ENCODE assay signal across 11 cellular contexts in genomic region chr1:20575544-20576056, GRCh38. TPM values are rescaled to one million over a fixed set of nuclear protein-coding genes. Genes with fewer than 3 reads are reported as not detected.
DNase-seq lines count a peak whose midpoint lies in the region; ATAC-seq and TF ChIP-seq lines count a peak whose summit lies in the region.
"Had no signal": no experiment of that assay in that cellular context is flagged by ENCODE, and none has a peak within 500 bp of the region (broad histone marks: within the 10 kb centered on the region; RNA-seq: fewer than 3 reads in every experiment).

No MANE protein-coding gene starts in this region.

- no peak overlapping the region for H2BK15ac ChIP-seq in H9 (ENCODE audit: low read depth, low read length)

- ATAC-seq in left lobe of liver (peak; percentile 22), GM21737 (IDR thresholded peaks at IDR 0.05; ENCODE audit: unreplicated experiment) (no peak)
- peak; percentile 12 for ATAC-seq in stimulated activated memory B cell treated with anti-CD40 and anti-IgM and Interleukin-4, amounts not matched to agents 10 μg/mL and 1 μg/mL and 100 μg/mL, for 72 hours

- H3T11ph ChIP-seq in H9 (ENCODE audit: low read length) = no peak overlapping the region

- no peak overlapping the region for H2BK5ac ChIP-seq in H9 (ENCODE audit: insufficient read length, low read length)

- H3K36me3 Mint-ChIP-seq in H9 (ENCODE audit: insufficient read depth in 1 of 3, low read depth in 3 of 3) = no peaks in the 10 kb centered on the region
- H3K36me3 Mint-ChIP-seq in stimulated activated memory B cell treated with anti-CD40 and anti-IgM and Interleukin-4, amounts not matched to agents 10 μg/mL and 1 μg/mL and 100 μg/mL, for 72 hours = no peaks in the 10 kb centered on the region
- H3K36me3 Mint-ChIP-seq in HFFc6 (ENCODE audit: low read depth) = peaks cover 5% of the 10 kb centered on the region; the same call in 1 of the 2 replicates

- H3K36me3 ChIP-seq in OCI-LY7 (ENCODE audit: insufficient read depth, low read length) = no peaks in the 10 kb centered on the region
- H3K36me3 ChIP-seq: BLaER1 had no signal

- POLR2A ChIA-PET in OCI-LY7 (lab: Charles Lee) = no interaction called here

- no peak overlapping the region for H4K5ac ChIP-seq in H9 (ENCODE audit: insufficient read length, low read depth, low read length)

- no peak overlapping the region for H3K9ac ChIP-seq in H9 (ENCODE audit: extremely low read depth, insufficient read length, low read length)
- H3K9ac ChIP-seq: BLaER1 had no signal

- no peak overlapping the region for H2BK20ac ChIP-seq in H9 (ENCODE audit: low read depth, low read length, poor library complexity, severe bottlenecking)

- H3K4me3 Mint-ChIP-seq in H9 (no peak overlapping the region), HFFc6 (no peak overlapping the region)
- no peak overlapping the region for H3K4me3 Mint-ChIP-seq in stimulated activated memory B cell treated with anti-CD40 and anti-IgM and Interleukin-4, amounts not matched to agents 10 μg/mL and 1 μg/mL and 100 μg/mL, for 72 hours

- H3K18ac ChIP-seq in H9 (ENCODE audit: insufficient read length, low read depth, low read length) = no peak overlapping the region

- H4K20me1 ChIP-seq in H9 (ENCODE audit: control insufficient read depth, insufficient read depth, insufficient read length) (no peaks in the 10 kb centered on the region), OCI-LY7 (ENCODE audit: insufficient read depth, low read length) (no peaks in the 10 kb centered on the region)
- H4K20me1 ChIP-seq: BLaER1 had no signal

- H2BK120ac ChIP-seq in H9 (ENCODE audit: low read depth, low read length, poor library complexity, severe bottlenecking) = no peak overlapping the region

- H3K4me2 ChIP-seq in H9 (ENCODE audit: insufficient read depth, insufficient read length, low read length) = no peak overlapping the region
- no peak overlapping the region for H3K4me2 ChIP-seq in OCI-LY7 (ENCODE audit: low read length)
- H3K4me2 ChIP-seq: BLaER1 had no signal

- H3K27ac ChIP-seq in H9 (ENCODE audit: insufficient read length, low read depth, low read length) (no peak overlapping the region), OCI-LY7 (ENCODE audit: low read depth, low read length, poor library complexity, severe bottlenecking) (no peak overlapping the region)
- H3K27ac ChIP-seq: BLaER1, HL-60 had no signal

- H2AK5ac ChIP-seq in H9 (ENCODE audit: insufficient read length, low read length) = no peak overlapping the region

- no peak overlapping the region for H3K27ac Mint-ChIP-seq in H9
- no peak overlapping the region for H3K27ac Mint-ChIP-seq in stimulated activated memory B cell treated with anti-CD40 and anti-IgM and Interleukin-4, amounts not matched to agents 10 μg/mL and 1 μg/mL and 100 μg/mL, for 72 hours
- no peak overlapping the region; the same call in 1 of the 2 replicates for H3K27ac Mint-ChIP-seq in HFFc6

- no peak overlapping the region for H3K23ac ChIP-seq in H9 (ENCODE audit: insufficient read length, low read depth, low read length)

- H3K27me3 ChIP-seq in H9 (ENCODE audit: insufficient read depth, low read length) = no peaks in the 10 kb centered on the region; the same call in 1 of the 2 replicates
- H3K27me3 ChIP-seq: BLaER1 had no signal

- TF ChIP-seq CTCF in H9 (conservative IDR thresholded peaks at IDR 0.05) = no peak
- 0 out of 2 replicates have a peak, but pooled peaks have one; percentile 9 for TF ChIP-seq CTCF in OCI-LY7 (conservative IDR thresholded peaks at IDR 0.05; ENCODE audit: low read length)
- no peak; the same call in none of the 2 replicates for TF ChIP-seq CTCF in HFFc6 (IDR thresholded peaks at IDR 0.05)

- no TSS peak for BruUV-seq in OCI-LY7 (replicated peaks; lab: Mats Ljungman, UMichigan)

- no peaks in the 10 kb centered on the region for H3K79me1 ChIP-seq in H9 (ENCODE audit: insufficient read depth, low read depth, low read length, poor library complexity, severe bottlenecking)

- H3K9me2 ChIP-seq in OCI-LY7 (ENCODE audit: insufficient read depth, low read length) = no peaks in the 10 kb centered on the region

- H2BK12ac ChIP-seq in H9 (ENCODE audit: insufficient read length, low read depth, low read length) = no peak overlapping the region

- H3K4me1 Mint-ChIP-seq in H9 = peaks cover 3 to 6% of the 10 kb centered on the region in 2 experiments; a peak in 2 of 4 replicates
- H3K4me1 Mint-ChIP-seq in stimulated activated memory B cell treated with anti-CD40 and anti-IgM and Interleukin-4, amounts not matched to agents 10 μg/mL and 1 μg/mL and 100 μg/mL, for 72 hours = peaks cover 7% of the 10 kb centered on the region
- H3K4me1 Mint-ChIP-seq in HFFc6 (ENCODE audit: low read depth) = peaks cover 43% of the 10 kb centered on the region

- H3K56ac ChIP-seq in H9 (ENCODE audit: insufficient read length, low read depth, low read length) = no peak overlapping the region

- H3K9me3 Mint-ChIP-seq in H9 (peaks cover 0 to 3% of the 10 kb centered on the region in 2 experiments; a peak in 1 of 5 replicates), HFFc6 (peaks cover 8% of the 10 kb centered on the region)
- H3K9me3 Mint-ChIP-seq in stimulated activated memory B cell treated with anti-CD40 and anti-IgM and Interleukin-4, amounts not matched to agents 10 μg/mL and 1 μg/mL and 100 μg/mL, for 72 hours = peaks cover 6% of the 10 kb centered on the region

- H3K27me3 Mint-ChIP-seq in H9 (ENCODE audit: low read depth) (peaks cover 40% of the 10 kb centered on the region), HFFc6 (ENCODE audit: insufficient read depth) (peaks cover 17% of the 10 kb centered on the region)
- peaks cover 73% of the 10 kb centered on the region for H3K27me3 Mint-ChIP-seq in stimulated activated memory B cell treated with anti-CD40 and anti-IgM and Interleukin-4, amounts not matched to agents 10 μg/mL and 1 μg/mL and 100 μg/mL, for 72 hours

- no peak overlapping the region for H3K4me3 ChIP-seq in OCI-LY7 (ENCODE audit: low read depth, low read length, poor library complexity, severe bottlenecking)
- H3K4me3 ChIP-seq: BLaER1 had no signal

- DNase-seq in H9 (no peak), OCI-LY7 (ENCODE audit: low spot score) (no peak), left lobe of liver (ENCODE audit: low spot score) (no peak), NOMO-1 (lab: John Stamatoyannopoulos, UW; ENCODE audit: unreplicated experiment in 2 of 2) (no peak), HFFc6 (no peak)
- DNase-seq: NCI-H2171 had no signal

- H4K8ac ChIP-seq in H9 (replicated peaks; ENCODE audit: insufficient read length, low read depth, low read length) = no peak overlapping the region

- H2AFZ ChIP-seq in H9 (ENCODE audit: low read length) (peak overlapping the region; percentile 79), OCI-LY7 (ENCODE audit: low read length) (no peak overlapping the region)

- H3K14ac ChIP-seq in H9 (ENCODE audit: insufficient read depth, low read length) = no peak overlapping the region; the same call in 1 of the 2 replicates

- H3K9me3 ChIP-seq in H9 (ENCODE audit: control insufficient read depth, low read depth, low read length) (no peaks in the 10 kb centered on the region), OCI-LY7 (ENCODE audit: low read length) (no peaks in the 10 kb centered on the region)

- WGBS in H9 (ENCODE audit: extremely low coverage, insufficient read length, low lambda C conversion rate) = no CpG with 5 or more reads among the region's 5 CpGs

- H3K79me2 ChIP-seq in H9 (ENCODE audit: insufficient read depth, low read length) (no peaks in the 10 kb centered on the region), OCI-LY7 (ENCODE audit: insufficient read depth, low read depth, low read length) (no peaks in the 10 kb centered on the region)

- H3K4ac ChIP-seq in H9 (ENCODE audit: low read depth, low read length) = no peak overlapping the region

- intact Hi-C loops in OCI-LY7 (cut with micrococcal nuclease; ENCODE audit: unreplicated experiment) = loop anchor here (1.0 to 2.0 kb wide), 2 partner anchors 57 to 65 kb away; partner anchors contain the start of gene PINK1

- H3K23me2 ChIP-seq in H9 (ENCODE audit: insufficient read length, low read depth, low read length, poor library complexity, severe bottlenecking) = no peaks in the 10 kb centered on the region

- no peak overlapping the region for H4K91ac ChIP-seq in H9 (ENCODE audit: insufficient read length, low read depth, low read length)

- CTCF ChIA-PET in OCI-LY7 (lab: Charles Lee; ENCODE audit: unreplicated experiment) = no interaction called here

- H3K4me1 ChIP-seq in H9 (ENCODE audit: insufficient read depth, low read length) (no peaks in the 10 kb centered on the region), OCI-LY7 (ENCODE audit: insufficient read depth, low read length, poor library complexity, severe bottlenecking) (no peaks in the 10 kb centered on the region)

RNA-seq across cellular contexts. Expression of gene CDA, which starts 13.3 kb away (rescaled TPM):
- 6.5 and 7.0 TPM in 2 replicates for total RNA-seq in H9 (2021)
- total RNA-seq in OCI-LY7 (2014; rRNA removed; shearing (Covaris generic)) = not detected in 2 replicates
- not detected in 2 replicates for total RNA-seq in OCI-LY7 (2022)
- 29.7 TPM for total RNA-seq in left lobe of liver
- 10 to 100 TPM in 4 of 6 experiments, 1 to 10 TPM in 2; 6.7 to 15.4 (median 13.3) TPM for total RNA-seq in HFFc6 (2021; fragmentation: NEBNext Ultra II Directional; extraction: Animal tissue kit (Norgen Biotek cat#: 25700))

RNA-seq across cellular contexts. Expression of gene FAM43B, which starts 23.2 kb away (rescaled TPM):
- total RNA-seq in H9 (2021) (0.20 and 0.22 TPM in 2 replicates), OCI-LY7 (2022) (not detected in 2 replicates), left lobe of liver (0.35 TPM)
- total RNA-seq in OCI-LY7 (2014; rRNA removed; shearing (Covaris generic)) = not detected in 2 replicates
- total RNA-seq in HFFc6 (2021; fragmentation: NEBNext Ultra II Directional; extraction: Animal tissue kit (Norgen Biotek cat#: 25700)) = under 1 TPM in 1 of 6 experiments, not detected in 5; 0.07 TPM
- total RNA-seq: RPMI7951 had no signal

RNA-seq across cellular contexts. Expression of gene PINK1, which starts 57.7 kb away (rescaled TPM):
- total RNA-seq in H9 (2021) (17.0 and 18.2 TPM in 2 replicates), OCI-LY7 (2022) (13.4 and 15.7 TPM in 2 replicates), left lobe of liver (90.5 TPM)
- total RNA-seq in OCI-LY7 (2014; rRNA removed; shearing (Covaris generic)) = 8.2 and 8.9 TPM in 2 replicates
- total RNA-seq in HFFc6 (2021; fragmentation: NEBNext Ultra II Directional; extraction: Animal tissue kit (Norgen Biotek cat#: 25700)) = 100 to 1,000 TPM in 3 of 6 experiments, 10 to 100 TPM in 3; 89.9 to 134 (median 99.1) TPM
